ENCODE assay signal across 23 cellular contexts in the genomic region with DNA sequence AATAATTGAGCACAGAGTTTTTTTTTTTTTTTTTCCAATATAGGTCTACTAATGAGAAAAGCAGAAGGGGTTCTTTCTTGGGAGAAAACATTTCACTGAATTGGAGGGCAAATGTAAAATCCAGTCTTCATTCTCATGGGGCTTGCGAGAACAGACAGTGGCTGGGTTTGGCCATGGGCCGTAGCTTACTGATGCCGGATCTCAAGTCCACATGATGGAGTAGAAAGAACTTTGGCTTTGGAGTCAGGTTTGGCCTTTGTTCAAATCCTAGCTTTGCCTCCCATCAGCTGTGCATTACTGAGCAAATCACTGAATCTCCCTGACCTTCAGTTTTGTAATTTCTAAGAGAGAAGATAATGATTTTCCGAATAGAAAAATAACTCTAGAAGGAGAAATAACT. TPM values are rescaled to one million over a fixed set of nuclear protein-coding genes. Genes with fewer than 3 reads are reported as not detected.
A peak's percentile ranks its signal among the peaks of the same experiment; 100 is the strongest.
DNase-seq lines count a peak whose midpoint lies in the region; ATAC-seq and TF ChIP-seq lines count a peak whose summit lies in the region.
"Had no signal": no experiment of that assay in that cellular context is flagged by ENCODE, and none has a peak within 500 bp of the region (broad histone marks: within the 10 kb centered on the region; RNA-seq: fewer than 3 reads in every experiment).

No MANE protein-coding gene starts in this region.

- DNase-seq in brain microvascular endothelial cell = no peak
- DNase-seq in left ventricle myocardium inferior = peak; percentile 72
- DNase-seq in osteocyte (ENCODE audit: extremely low spot score, unreplicated experiment) = no peak
- DNase-seq in testis = peak; percentile 47
- no peak for DNase-seq in head of caudate nucleus
- DNase-seq in NCI-H1436 treated with DMSO at 0.1 percent for 48 hours (lab: John Stamatoyannopoulos, UW) = no peak
- DNase-seq: activated naive CD4-positive, alpha-beta T cell treated with anti-CD3 and anti-CD28 coated beads, Interleukin-2, amount 50 U/mL, for 16 hours; activated T-cell treated with anti-CD3 and anti-CD28 coated beads, Interleukin-2, amount 50 U/mL, for 72 hours; CD8-positive, alpha-beta T cell; DMS53; MM.1S; NCI-H1694 treated with DMSO at 0.1 percent for 48 hours; NCI-H82; PC-9; stimulated activated naive B cell treated with anti-CD40 and anti-IgM and Interleukin-4, amounts not matched to agents 10 μg/mL and 1 μg/mL and 100 μg/mL, for 72 hours; T-helper 9 cell had no signal

- no peak for TF ChIP-seq POLR2A in testis (IDR thresholded peaks at IDR 0.05)

- H3K27ac ChIP-seq in brain microvascular endothelial cell = peak overlapping the region; percentile 100
- H3K27ac ChIP-seq in left ventricle myocardium inferior (replicated peaks) = peak overlapping the region; percentile 82
- peak overlapping the region; percentile 42 to 80 for H3K27ac ChIP-seq in testis
- H3K27ac ChIP-seq: PC-9, SK-N-MC had no signal

- in situ Hi-C loops in brain microvascular endothelial cell (cut with HindIII; ENCODE audit: low pct_ligation_motif_present, low sequenced_read_pairs) = no loop called here

- H3K9me3 ChIP-seq in left ventricle myocardium inferior (replicated peaks) (no peaks in the 10 kb centered on the region), testis (no peaks in the 10 kb centered on the region)

- H3K36me3 Mint-ChIP-seq in osteocyte (ENCODE audit: unreplicated experiment) = peaks cover 36% of the 10 kb centered on the region
- H3K36me3 Mint-ChIP-seq: CD8-positive, alpha-beta T cell; memory B cell; natural killer cell treated with Interleukin-12 subunit alpha and Interleukin-12 subunit beta and Interleukin-15 and Interleukin-18, amount 100 ng/mL, for 72 hours; stimulated activated naive B cell treated with anti-CD40 and anti-IgM and Interleukin-4, amounts not matched to agents 10 μg/mL and 1 μg/mL and 100 μg/mL, for 72 hours had no signal

- peaks cover 11% of the 10 kb centered on the region for H3K36me3 ChIP-seq in brain microvascular endothelial cell (replicated peaks)
- peaks cover 47% of the 10 kb centered on the region for H3K36me3 ChIP-seq in left ventricle myocardium inferior
- H3K36me3 ChIP-seq in testis (ENCODE audit: low read depth, missing control alignments) = no peaks in the 10 kb centered on the region

- H3K27me3 Mint-ChIP-seq in osteocyte (ENCODE audit: unreplicated experiment) = no peaks in the 10 kb centered on the region
- H3K27me3 Mint-ChIP-seq: memory B cell had no signal

- WGBS in testis, 2 donors = 20 to 50% methylated on average over 4 of the region's 4 CpGs

- H3K4me1 ChIP-seq in left ventricle myocardium inferior (peaks cover 73% of the 10 kb centered on the region), testis (peaks cover 34% of the 10 kb centered on the region)

- H3K4me1 Mint-ChIP-seq in osteocyte (ENCODE audit: unreplicated experiment) = peaks cover 33% of the 10 kb centered on the region
- H3K4me1 Mint-ChIP-seq: memory B cell; stimulated activated naive B cell treated with anti-CD40 and anti-IgM and Interleukin-4, amounts not matched to agents 10 μg/mL and 1 μg/mL and 100 μg/mL, for 72 hours had no signal

- intact Hi-C loops in left ventricle myocardium inferior (cut with micrococcal nuclease) (no loop called here), testis (cut with DNase I; ENCODE audit: low total_unique reads) (no loop called here), head of caudate nucleus (cut with DNase I) (no loop called here)

- H3K27me3 ChIP-seq in brain microvascular endothelial cell (replicated peaks) (no peaks in the 10 kb centered on the region), left ventricle myocardium inferior (ENCODE audit: low read depth) (no peaks in the 10 kb centered on the region), testis (no peaks in the 10 kb centered on the region)

- ATAC-seq in HG02571 (IDR thresholded peaks at IDR 0.05; ENCODE audit: unreplicated experiment) (no peak), HG03196 (IDR thresholded peaks at IDR 0.05; ENCODE audit: unreplicated experiment) (no peak)
- ATAC-seq: activated CD4-positive, CD25-positive, alpha-beta regulatory T cell treated with anti-CD3 and anti-CD28 coated beads, Interleukin-2, amount 50 U/mL, for 24 hours; activated T-cell treated with anti-CD3 and anti-CD28 coated beads, Interleukin-2, amount 50 U/mL, for 72 hours; CD8-positive, alpha-beta T cell; natural killer cell treated with Interleukin-12 subunit alpha and Interleukin-12 subunit beta and Interleukin-15 and Interleukin-18, amount 100 ng/mL, for 72 hours; stimulated activated naive B cell treated with anti-CD40 and anti-IgM and Interleukin-4, amounts not matched to agents 10 μg/mL and 1 μg/mL and 100 μg/mL, for 72 hours had no signal

- no peaks in the 10 kb centered on the region for H3K9me3 Mint-ChIP-seq in osteocyte (ENCODE audit: unreplicated experiment)
- H3K9me3 Mint-ChIP-seq: activated T-cell treated with anti-CD3 and anti-CD28 coated beads, Interleukin-2, amount 50 U/mL, for 72 hours; CD8-positive, alpha-beta T cell; natural killer cell treated with Interleukin-12 subunit alpha and Interleukin-12 subunit beta and Interleukin-15 and Interleukin-18, amount 100 ng/mL, for 72 hours; stimulated activated naive B cell treated with anti-CD40 and anti-IgM and Interleukin-4, amounts not matched to agents 10 μg/mL and 1 μg/mL and 100 μg/mL, for 72 hours had no signal

- H3K4me3 ChIP-seq in brain microvascular endothelial cell (ENCODE audit: low read depth, low read length) (no peak overlapping the region), left ventricle myocardium inferior (no peak overlapping the region), testis (no peak overlapping the region)
- H3K4me3 ChIP-seq: PC-9, SK-N-MC had no signal

- no peak for TF ChIP-seq CTCF in brain microvascular endothelial cell (IDR thresholded peaks at IDR 0.05; ENCODE audit: low read depth, low read length, missing control alignments)
- TF ChIP-seq CTCF in left ventricle myocardium inferior (IDR thresholded peaks at IDR 0.05; ENCODE audit: borderline replicate concordance) = no peak
- TF ChIP-seq CTCF in osteocyte (IDR thresholded peaks at IDR 0.05) = no peak
- no peak for TF ChIP-seq CTCF in testis (IDR thresholded peaks at IDR 0.05)

- H3K27ac Mint-ChIP-seq in osteocyte (ENCODE audit: unreplicated experiment) = peak overlapping the region; percentile 91
- H3K27ac Mint-ChIP-seq: activated T-cell treated with anti-CD3 and anti-CD28 coated beads, Interleukin-2, amount 50 U/mL, for 72 hours; CD8-positive, alpha-beta T cell; memory B cell; natural killer cell treated with Interleukin-12 subunit alpha and Interleukin-12 subunit beta and Interleukin-15 and Interleukin-18, amount 100 ng/mL, for 72 hours; stimulated activated naive B cell treated with anti-CD40 and anti-IgM and Interleukin-4, amounts not matched to agents 10 μg/mL and 1 μg/mL and 100 μg/mL, for 72 hours had no signal

- no peak overlapping the region for H3K4me3 Mint-ChIP-seq in osteocyte (ENCODE audit: unreplicated experiment)
- H3K4me3 Mint-ChIP-seq: activated T-cell treated with anti-CD3 and anti-CD28 coated beads, Interleukin-2, amount 50 U/mL, for 72 hours; brain; CD8-positive, alpha-beta T cell; memory B cell; natural killer cell treated with Interleukin-12 subunit alpha and Interleukin-12 subunit beta and Interleukin-15 and Interleukin-18, amount 100 ng/mL, for 72 hours; stimulated activated naive B cell treated with anti-CD40 and anti-IgM and Interleukin-4, amounts not matched to agents 10 μg/mL and 1 μg/mL and 100 μg/mL, for 72 hours had no signal

RNA-seq across cellular contexts. Expression of a gene that starts 59.7 kb away (rescaled TPM):
- 72.9 TPM for total RNA-seq in left ventricle myocardium inferior
- 135 and 136 TPM in 2 replicates for total RNA-seq in osteocyte
- total RNA-seq in testis = 100 to 1,000 TPM in 1 of 2 donors, 10 to 100 TPM in 1; 47.9 to 103 TPM
- polyA plus RNA-seq in testis (ENCODE audit: insufficient read depth, low read depth, low replicate concordance) = 53.3 TPM

Comparison
In these comparisons a context has a peak if more than half of its experiments do, and no peak if none do; other contexts are left out.
1. DNase-seq: peak in left ventricle myocardium inferior (single experiment) and testis (single experiment); none in brain microvascular endothelial cell (single experiment), osteocyte (single experiment), head of caudate nucleus (0 of 42) and NCI-H1436 treated with DMSO at 0.1 percent for 48 hours (single experiment).
2. Peak in every context shown above with its lines, with median percentiles within 50 percentile points of each other: H3K27ac ChIP-seq.